ENCODE assay signal across 14 cellular contexts in genomic region chr1:27447883-27448282, GRCh38. TPM values are rescaled to one million over a fixed set of nuclear protein-coding genes. Genes with fewer than 3 reads are reported as not detected.
"Had no signal": no experiment of that assay in that cellular context is flagged by ENCODE, and none has a peak within 500 bp of the region (broad histone marks: within the 10 kb centered on the region; RNA-seq: fewer than 3 reads in every experiment).

No MANE protein-coding gene starts in this region.

- H3K27ac Mint-ChIP-seq: T-helper 1 cell treated with Interleukin-12 subunit alpha and Interleukin-12 subunit beta and Interleukin-4 antibody, amounts not matched to agents 30 μg/mL and 1 μg/mL, for 36 hours; type B pancreatic cell had no signal

- ATAC-seq: foreskin keratinocyte, left lung, Right ventricle myocardium inferior, sciatic nerve, SK-N-SH treated with all-trans-retinoic acid at 6 μM for 48 hours had no signal

- H3K9me3 Mint-ChIP-seq: T-helper 1 cell treated with Interleukin-12 subunit alpha and Interleukin-12 subunit beta and Interleukin-4 antibody, amounts not matched to agents 30 μg/mL and 1 μg/mL, for 36 hours; type B pancreatic cell had no signal

- H3K4me3 Mint-ChIP-seq: T-helper 1 cell treated with Interleukin-12 subunit alpha and Interleukin-12 subunit beta and Interleukin-4 antibody, amounts not matched to agents 30 μg/mL and 1 μg/mL, for 36 hours; type B pancreatic cell had no signal

- H3K27me3 Mint-ChIP-seq: type B pancreatic cell had no signal

- H3K27ac ChIP-seq: foreskin keratinocyte, left lung, suprapubic skin had no signal

- DNase-seq: activated naive CD4-positive, alpha-beta T cell treated with anti-CD3 and anti-CD28 coated beads, Interleukin-2, amount 50 U/mL, for 16 hours; anterior cingulate cortex; foreskin keratinocyte; left lung; mesendoderm; nucleus accumbens; stimulated activated CD4-positive, alpha-beta T cell treated with anti-CD3 and anti-CD28 coated beads, Interleukin-2, amount 100 ng/mL, for 24 hours; stimulated activated naive CD4-positive, alpha-beta T cell had no signal

RNA-seq across cellular contexts. Expression of gene GPR3, which starts 55.5 kb away (rescaled TPM):
- total RNA-seq: Right ventricle myocardium inferior had no signal
